In genomic region chr11:68584991-68585524, GRCh38 we compare ENCODE assay signal across 21 cellular contexts.
A peak's percentile ranks its signal among the peaks of the same experiment; 100 is the strongest.
DNase-seq lines count a peak whose midpoint lies in the region; ATAC-seq lines count a peak whose summit lies in the region.
"Had no signal": no experiment of that assay in that cellular context is flagged by ENCODE, and none has a peak within 500 bp of the region (broad histone marks: within the 10 kb centered on the region; RNA-seq: fewer than 3 reads in every experiment).

No MANE protein-coding gene starts in this region.

- intact Hi-C loops in activated T-helper 1 cell treated with anti-CD3 and anti-CD28 coated beads, Interleukin-12 subunit alpha, Interleukin-12 subunit beta, Interleukin-2, Interleukin-4 antibody, amounts not matched to agents 30 ng/mL and 10 ng/mL and 1 ng/mL, durations not matched to agents 14 hours and 24 hours and 36 hours (cut with micrococcal nuclease), result no loop called here
- intact Hi-C loops in left ventricle myocardium superior (cut with micrococcal nuclease), result no loop called here

- H3K36me3 Mint-ChIP-seq in activated T-cell treated with anti-CD3 and anti-CD28 coated beads, Interleukin-2, amount 50 U/mL, for 24 hours (ENCODE audit: low read depth), result peaks cover 94% of the 10 kb centered on the region
- peaks cover 31% of the 10 kb centered on the region for H3K36me3 Mint-ChIP-seq in activated T-helper 1 cell treated with anti-CD3 and anti-CD28 coated beads, Interleukin-12 subunit alpha, Interleukin-12 subunit beta, Interleukin-2, Interleukin-4 antibody, amounts not matched to agents 30 ng/mL and 10 ng/mL and 1 ng/mL, durations not matched to agents 14 hours and 24 hours and 36 hours (ENCODE audit: low read depth)
- peaks cover 34 to 46% of the 10 kb centered on the region in 2 donors for H3K36me3 Mint-ChIP-seq in stimulated activated naive B cell treated with anti-CD40 and anti-IgM and Interleukin-4, amounts not matched to agents 10 μg/mL and 1 μg/mL and 100 μg/mL, for 72 hours

- peak overlapping the region; percentile 85 for H3K27ac Mint-ChIP-seq in activated T-cell treated with anti-CD3 and anti-CD28 coated beads, Interleukin-2, amount 50 U/mL, for 24 hours
- peak overlapping the region; percentile 55 for H3K27ac Mint-ChIP-seq in activated T-helper 1 cell treated with anti-CD3 and anti-CD28 coated beads, Interleukin-12 subunit alpha, Interleukin-12 subunit beta, Interleukin-2, Interleukin-4 antibody, amounts not matched to agents 30 ng/mL and 10 ng/mL and 1 ng/mL, durations not matched to agents 14 hours and 24 hours and 36 hours
- peak overlapping the region; percentile 6 for H3K27ac Mint-ChIP-seq in stimulated activated naive B cell treated with anti-CD40 and anti-IgM and Interleukin-4, amounts not matched to agents 10 μg/mL and 1 μg/mL and 100 μg/mL, for 72 hours
- H3K27ac Mint-ChIP-seq: activated CD4-positive, alpha-beta memory T cell treated with anti-CD3 and anti-CD28 coated beads for 36 hours had no signal

- in situ Hi-C loops in G401 (cut with HindIII; ENCODE audit: low sequenced_read_pairs), result no loop called here

- H3K4me3 Mint-ChIP-seq in activated T-cell treated with anti-CD3 and anti-CD28 coated beads, Interleukin-2, amount 50 U/mL, for 24 hours, result no peak overlapping the region
- no peak overlapping the region for H3K4me3 Mint-ChIP-seq in activated T-helper 1 cell treated with anti-CD3 and anti-CD28 coated beads, Interleukin-12 subunit alpha, Interleukin-12 subunit beta, Interleukin-2, Interleukin-4 antibody, amounts not matched to agents 30 ng/mL and 10 ng/mL and 1 ng/mL, durations not matched to agents 14 hours and 24 hours and 36 hours
- H3K4me3 Mint-ChIP-seq in stimulated activated naive B cell treated with anti-CD40 and anti-IgM and Interleukin-4, amounts not matched to agents 10 μg/mL and 1 μg/mL and 100 μg/mL, for 72 hours, result no peak overlapping the region
- H3K4me3 Mint-ChIP-seq: activated CD4-positive, alpha-beta memory T cell treated with anti-CD3 and anti-CD28 coated beads for 36 hours; CD14-positive monocyte had no signal

- ATAC-seq in left ventricle myocardium superior, result peak; percentile 11
- no peak for ATAC-seq in stimulated activated naive B cell treated with anti-CD40 and anti-IgM and Interleukin-4, amounts not matched to agents 10 μg/mL and 1 μg/mL and 100 μg/mL, for 72 hours (replicated peaks)
- ATAC-seq in GM18502 (IDR thresholded peaks at IDR 0.05; ENCODE audit: poor library complexity, unreplicated experiment), result no peak
- ATAC-seq: left lobe of liver, sciatic nerve had no signal

- no peaks in the 10 kb centered on the region for H3K27me3 Mint-ChIP-seq in activated T-cell treated with anti-CD3 and anti-CD28 coated beads, Interleukin-2, amount 50 U/mL, for 24 hours
- H3K27me3 Mint-ChIP-seq in activated T-helper 1 cell treated with anti-CD3 and anti-CD28 coated beads, Interleukin-12 subunit alpha, Interleukin-12 subunit beta, Interleukin-2, Interleukin-4 antibody, amounts not matched to agents 30 ng/mL and 10 ng/mL and 1 ng/mL, durations not matched to agents 14 hours and 24 hours and 36 hours (ENCODE audit: insufficient read depth), result no peaks in the 10 kb centered on the region
- no peaks in the 10 kb centered on the region for H3K27me3 Mint-ChIP-seq in stimulated activated naive B cell treated with anti-CD40 and anti-IgM and Interleukin-4, amounts not matched to agents 10 μg/mL and 1 μg/mL and 100 μg/mL, for 72 hours
- H3K27me3 Mint-ChIP-seq: activated CD4-positive, alpha-beta memory T cell treated with anti-CD3 and anti-CD28 coated beads for 36 hours had no signal

- no peak for DNase-seq in activated T-cell treated with anti-CD3 and anti-CD28 coated beads, Interleukin-2, amount 50 U/mL, for 24 hours
- DNase-seq in activated T-cell treated with anti-CD3 and anti-CD28 coated beads, Interleukin-2, amount 50 U/mL, for 48 hours, result no peak
- DNase-seq in activated T-helper 1 cell treated with anti-CD3 and anti-CD28 coated beads, Interleukin-12 subunit alpha, Interleukin-12 subunit beta, Interleukin-2, Interleukin-4 antibody, amounts not matched to agents 30 ng/mL and 10 ng/mL and 1 ng/mL, durations not matched to agents 14 hours and 24 hours and 36 hours (ENCODE audit: low spot score), result no peak
- no peak for DNase-seq in left ventricle myocardium superior
- DNase-seq in stimulated activated naive B cell treated with anti-CD40 and anti-IgM and Interleukin-4, amounts not matched to agents 10 μg/mL and 1 μg/mL and 100 μg/mL, for 72 hours, result no peak
- DNase-seq in T-helper 9 cell, result no peak
- no peak for DNase-seq in G401 (ENCODE audit: low spot score)
- DNase-seq: activated CD4-positive, alpha-beta memory T cell treated with anti-CD3 and anti-CD28 coated beads for 36 hours; amygdala; effector CD4-positive, alpha-beta T cell; esophagus squamous epithelium; NCI-H1694; NCI-H748 treated with DMSO at 0.1 percent for 48 hours; occipital lobe; SIG-M5; stimulated activated CD4-positive, alpha-beta T cell treated with anti-CD3 and anti-CD28 coated beads, Interleukin-1b, Interleukin-23, amount 100 ng/mL, for 48 hours; T-helper 1 cell had no signal

- H3K4me1 Mint-ChIP-seq in activated T-cell treated with anti-CD3 and anti-CD28 coated beads, Interleukin-2, amount 50 U/mL, for 24 hours (ENCODE audit: low read depth), result peaks cover 19% of the 10 kb centered on the region
- H3K4me1 Mint-ChIP-seq in activated T-helper 1 cell treated with anti-CD3 and anti-CD28 coated beads, Interleukin-12 subunit alpha, Interleukin-12 subunit beta, Interleukin-2, Interleukin-4 antibody, amounts not matched to agents 30 ng/mL and 10 ng/mL and 1 ng/mL, durations not matched to agents 14 hours and 24 hours and 36 hours (ENCODE audit: low read depth), result peaks cover 25% of the 10 kb centered on the region
- H3K4me1 Mint-ChIP-seq in stimulated activated naive B cell treated with anti-CD40 and anti-IgM and Interleukin-4, amounts not matched to agents 10 μg/mL and 1 μg/mL and 100 μg/mL, for 72 hours, result peaks cover 9 to 29% of the 10 kb centered on the region in 2 donors
- H3K4me1 Mint-ChIP-seq: CD14-positive monocyte had no signal

- no peaks in the 10 kb centered on the region for H3K9me3 Mint-ChIP-seq in activated T-cell treated with anti-CD3 and anti-CD28 coated beads, Interleukin-2, amount 50 U/mL, for 24 hours
- H3K9me3 Mint-ChIP-seq in activated T-helper 1 cell treated with anti-CD3 and anti-CD28 coated beads, Interleukin-12 subunit alpha, Interleukin-12 subunit beta, Interleukin-2, Interleukin-4 antibody, amounts not matched to agents 30 ng/mL and 10 ng/mL and 1 ng/mL, durations not matched to agents 14 hours and 24 hours and 36 hours, result no peaks in the 10 kb centered on the region
- H3K9me3 Mint-ChIP-seq in stimulated activated naive B cell treated with anti-CD40 and anti-IgM and Interleukin-4, amounts not matched to agents 10 μg/mL and 1 μg/mL and 100 μg/mL, for 72 hours, result no peaks in the 10 kb centered on the region
- H3K9me3 Mint-ChIP-seq: activated CD4-positive, alpha-beta memory T cell treated with anti-CD3 and anti-CD28 coated beads for 36 hours; CD14-positive monocyte had no signal

Comparison
In these comparisons a context has a peak if more than half of its experiments do, and no peak if none do; other contexts are left out.
1. H3K27ac Mint-ChIP-seq: peak in every context shown above with its lines; median percentile 85 in activated T-cell treated with anti-CD3 and anti-CD28 coated beads, Interleukin-2, amount 50 U/mL, for 24 hours; 55 in activated T-helper 1 cell treated with anti-CD3 and anti-CD28 coated beads, Interleukin-12 subunit alpha, Interleukin-12 subunit beta, Interleukin-2, Interleukin-4 antibody, amounts not matched to agents 30 ng/mL and 10 ng/mL and 1 ng/mL, durations not matched to agents 14 hours and 24 hours and 36 hours; 6 in stimulated activated naive B cell treated with anti-CD40 and anti-IgM and Interleukin-4, amounts not matched to agents 10 μg/mL and 1 μg/mL and 100 μg/mL, for 72 hours.